Comparison of ENCODE assay signal across 8 cellular contexts in the genomic region with DNA sequence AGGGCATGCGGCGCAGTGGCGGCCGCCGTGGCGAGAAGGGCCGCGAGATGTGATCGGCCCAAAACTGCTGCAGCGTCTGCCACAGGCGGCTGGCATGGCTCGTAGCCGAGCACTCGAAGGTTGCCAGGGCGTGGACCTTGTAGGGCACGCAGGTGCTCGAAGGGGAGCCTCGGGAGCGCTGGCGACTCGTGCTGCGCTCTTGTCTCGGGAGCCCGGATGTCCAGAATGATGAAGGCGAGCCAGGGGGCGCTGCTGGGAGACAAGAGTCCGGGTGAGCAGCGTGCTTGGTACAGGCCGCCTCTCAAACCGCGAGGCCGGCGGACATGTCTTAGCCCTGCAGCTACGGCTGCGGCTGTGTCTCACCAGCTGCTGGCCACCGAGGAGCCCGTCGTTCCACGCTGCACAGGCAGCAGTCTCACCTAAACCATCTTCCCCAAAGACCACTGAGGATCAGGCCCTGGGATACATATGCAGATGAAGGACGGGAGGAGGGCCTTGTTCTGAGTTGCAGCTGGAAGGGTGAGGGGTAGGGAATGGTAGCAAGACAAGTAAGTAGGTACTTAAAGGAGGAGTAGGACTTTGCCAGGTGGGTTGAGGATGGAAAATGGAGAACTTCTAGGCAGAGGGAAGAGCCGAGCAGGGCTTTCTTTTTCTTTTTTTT.
DNase-seq lines count a peak whose midpoint lies in the region; ATAC-seq and TF ChIP-seq lines count a peak whose summit lies in the region.

No MANE protein-coding gene starts in this region.

- peaks cover 8% of the 10 kb centered on the region for H3K4me1 ChIP-seq in HUES6 (ENCODE audit: control insufficient read depth, insufficient read depth, low read length)

- no peaks in the 10 kb centered on the region for H3K27me3 ChIP-seq in HUES6 (ENCODE audit: control insufficient read depth, insufficient read depth, low read length)

- TF ChIP-seq CTCF in AG04449 (IDR thresholded peaks at IDR 0.05; ENCODE audit: insufficient read depth, low read length, missing control alignments) (peak; percentile 54), WI38 (IDR thresholded peaks at IDR 0.05; ENCODE audit: low read depth, low read length) (peak; percentile 9; the same call in 1 of the 2 replicates)

- no peaks in the 10 kb centered on the region for H3K9me3 ChIP-seq in HUES6 (ENCODE audit: control insufficient read depth, insufficient read depth, low read depth, low read length)

- H3K9ac ChIP-seq in HUES6 (ENCODE audit: low read length) = peak overlapping the region; percentile 92

- H3K4me3 ChIP-seq in AG04449 (ENCODE audit: low read depth, low read length) (peak overlapping the region; percentile 97), HUES6 (ENCODE audit: low read depth, low read length) (peak overlapping the region; percentile 96), WI38 (ENCODE audit: low read depth, low read length) (peak overlapping the region; percentile 89)

- H3K27ac ChIP-seq in HUES6 (ENCODE audit: low read depth, low read length) (peak overlapping the region; percentile 17; the same call in 1 of the 2 replicates), caudate nucleus (ENCODE audit: low read depth, low read length) (peak overlapping the region; percentile 79)

- H3K36me3 ChIP-seq in HUES6 (ENCODE audit: control insufficient read depth, insufficient read depth, low read length) = peaks cover 7% of the 10 kb centered on the region; the same call in 1 of the 2 replicates

- CTCF ChIA-PET in AG04449 (lab: Yijun Ruan, JAX) = interaction anchor here (0.9 to 3.9 kb wide), 7 partner anchors 10 to 84 kb away, joined by 3 to 17 read pairs (median 3); a partner anchor contains a TSS

- peak; percentile 19 for ATAC-seq in GM19395 (IDR thresholded peaks at IDR 0.05; ENCODE audit: unreplicated experiment)

- POLR2A ChIA-PET in AG04449 (lab: Yijun Ruan, JAX) = no interaction called here

- DNase-seq in AG04449 (ENCODE audit: low read depth, low spot score) (no peak), caudate nucleus (lab: John Stamatoyannopoulos, UW) (peak in 49 of 61 donors; percentile 7 to 73 (median 49)), kidney tubule cell (ENCODE audit: low spot score) (peak; percentile 61), SW480 (ENCODE audit: low spot score) (no peak)
- DNase-seq in stimulated activated CD4-positive, alpha-beta T cell treated with anti-CD3 and anti-CD28 coated beads, Interleukin-15, amount 100 ng/mL, for 48 hours (ENCODE audit: low read depth in 2 of 2) = peak; percentile 48 to 64

Comparison
In these comparisons a context has a peak if more than half of its experiments do, and no peak if none do; other contexts are left out.
1. DNase-seq: peak in caudate nucleus (49 of 61), kidney tubule cell (single experiment) and stimulated activated CD4-positive, alpha-beta T cell treated with anti-CD3 and anti-CD28 coated beads, Interleukin-15, amount 100 ng/mL, for 48 hours (2 of 2); none in AG04449 (single experiment) and SW480 (single experiment).
2. Peak in every context shown above with its lines, with median percentiles within 50 percentile points of each other: H3K4me3 ChIP-seq.